ENCODE assay signal across 27 cellular contexts in the genomic region with DNA sequence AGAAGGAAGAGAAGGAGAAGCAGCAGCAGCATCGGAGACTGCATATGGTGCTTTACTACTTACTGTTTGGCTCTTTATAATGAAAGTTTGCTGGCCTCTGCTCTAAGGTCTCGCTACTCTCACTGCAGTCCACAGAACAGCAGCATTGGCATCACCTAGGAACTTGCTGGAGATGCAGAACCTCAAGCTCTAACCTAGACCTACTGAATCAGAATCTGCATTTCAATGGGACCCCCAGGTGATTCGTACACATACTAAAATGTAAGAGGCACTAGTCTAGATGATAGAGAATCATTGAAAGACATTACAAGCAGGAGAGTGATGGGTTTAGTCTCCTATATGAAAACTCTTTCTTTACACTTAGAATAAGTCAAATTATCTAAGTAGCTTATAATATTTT.
"Had no signal": no experiment of that assay in that cellular context is flagged by ENCODE, and none has a peak within 500 bp of the region (broad histone marks: within the 10 kb centered on the region; RNA-seq: fewer than 3 reads in every experiment).

No MANE protein-coding gene starts in this region.

- H3K27me3 Mint-ChIP-seq: progenitor cell of endocrine pancreas; stimulated activated memory B cell treated with anti-CD40 and anti-IgM and Interleukin-4, amounts not matched to agents 10 μg/mL and 1 μg/mL and 100 μg/mL, for 72 hours; stimulated activated naive CD8-positive, alpha-beta T cell treated with anti-CD3 and anti-CD28 coated beads, Interleukin-15, amount 100 ng/mL, for 72 hours; type B pancreatic cell had no signal

- H3K27ac ChIP-seq: left lung, lower lobe of right lung, ovary, right atrium auricular region, right lobe of liver, tibial nerve, uterus had no signal

- ATAC-seq: left colon; left lung; lower lobe of right lung; mucosa of descending colon; naive thymus-derived CD4-positive, alpha-beta T cell; natural killer cell treated with Interleukin-12 subunit alpha and Interleukin-12 subunit beta and Interleukin-15 and Interleukin-18, amount 100 ng/mL, for 72 hours; right lobe of liver; stimulated activated memory B cell treated with anti-CD40 and anti-IgM and Interleukin-4, amounts not matched to agents 10 μg/mL and 1 μg/mL and 100 μg/mL, for 72 hours; stimulated activated naive CD8-positive, alpha-beta T cell treated with anti-CD3 and anti-CD28 coated beads, Interleukin-15, amount 100 ng/mL, for 72 hours had no signal

- H3K4me3 Mint-ChIP-seq: naive thymus-derived CD4-positive, alpha-beta T cell; natural killer cell treated with Interleukin-12 subunit alpha and Interleukin-12 subunit beta and Interleukin-15 and Interleukin-18, amount 100 ng/mL, for 72 hours; stimulated activated memory B cell treated with anti-CD40 and anti-IgM and Interleukin-4, amounts not matched to agents 10 μg/mL and 1 μg/mL and 100 μg/mL, for 72 hours; stimulated activated naive CD8-positive, alpha-beta T cell treated with anti-CD3 and anti-CD28 coated beads, Interleukin-15, amount 100 ng/mL, for 72 hours; type B pancreatic cell had no signal

- H3K27ac Mint-ChIP-seq: naive thymus-derived CD4-positive, alpha-beta T cell; natural killer cell treated with Interleukin-12 subunit alpha and Interleukin-12 subunit beta and Interleukin-15 and Interleukin-18, amount 100 ng/mL, for 72 hours; progenitor cell of endocrine pancreas; stimulated activated memory B cell treated with anti-CD40 and anti-IgM and Interleukin-4, amounts not matched to agents 10 μg/mL and 1 μg/mL and 100 μg/mL, for 72 hours; stimulated activated naive CD8-positive, alpha-beta T cell treated with anti-CD3 and anti-CD28 coated beads, Interleukin-15, amount 100 ng/mL, for 72 hours; type B pancreatic cell had no signal

- H3K4me3 ChIP-seq: left lung, lower lobe of right lung, mucosa of descending colon, ovary, right atrium auricular region, right lobe of liver, smooth muscle cell, tibial nerve, uterus had no signal

- H3K36me3 Mint-ChIP-seq: naive thymus-derived CD4-positive, alpha-beta T cell; natural killer cell treated with Interleukin-12 subunit alpha and Interleukin-12 subunit beta and Interleukin-15 and Interleukin-18, amount 100 ng/mL, for 72 hours; stimulated activated memory B cell treated with anti-CD40 and anti-IgM and Interleukin-4, amounts not matched to agents 10 μg/mL and 1 μg/mL and 100 μg/mL, for 72 hours; type B pancreatic cell had no signal

- H3K9me3 ChIP-seq: left lung, lower lobe of right lung, mucosa of descending colon, ovary, right atrium auricular region, right lobe of liver, tibial nerve, uterus had no signal

- H3K27me3 ChIP-seq: left lung, right atrium auricular region, right lobe of liver, tibial nerve, uterus had no signal

- H3K4me1 ChIP-seq: left lung, lower lobe of right lung, right atrium auricular region, tibial nerve, uterus had no signal

- H3K4me2 ChIP-seq: smooth muscle cell had no signal

- H3K36me3 ChIP-seq: left lung, lower lobe of right lung, ovary, right atrium auricular region, right lobe of liver, tibial nerve, uterus had no signal

- H3K4me1 Mint-ChIP-seq: naive thymus-derived CD4-positive, alpha-beta T cell; stimulated activated memory B cell treated with anti-CD40 and anti-IgM and Interleukin-4, amounts not matched to agents 10 μg/mL and 1 μg/mL and 100 μg/mL, for 72 hours had no signal

- H3K9me3 Mint-ChIP-seq: stimulated activated naive CD8-positive, alpha-beta T cell treated with anti-CD3 and anti-CD28 coated beads, Interleukin-15, amount 100 ng/mL, for 72 hours had no signal

- DNase-seq: hypothalamus; kidney; left colon; left lung; lower lobe of right lung; mammary epithelial cell; mesendoderm; midbrain; mucosa of descending colon; naive thymus-derived CD4-positive, alpha-beta T cell; ovary; right lobe of liver; stimulated activated CD4-positive, alpha-beta T cell treated with anti-CD3 and anti-CD28 coated beads, Interleukin-1b, Interleukin-23, amount 100 ng/mL, for 48 hours; stimulated activated CD4-positive, alpha-beta T cell treated with anti-CD3 and anti-CD28 coated beads, Interleukin-2, amount 100 ng/mL, for 48 hours; stimulated activated CD4-positive, alpha-beta T cell treated with anti-CD3 and anti-CD28 coated beads, Interleukin-4, amount 100 ng/mL, for 4 hours; stimulated activated CD8-positive, alpha-beta memory T cell treated with anti-CD3 and anti-CD28 coated beads, Interleukin-4, amount 100 ng/mL, for 48 hours; stimulated activated naive CD4-positive, alpha-beta T cell treated with Interleukin-2 at 50 U/mL for 16 hours; stimulated activated naive CD8-positive, alpha-beta T cell treated with anti-CD3 and anti-CD28 coated beads, Interleukin-15, amount 100 ng/mL, for 72 hours; substantia nigra; uterus had no signal
